ENCODE assay signal across 19 cellular contexts in the genomic region with DNA sequence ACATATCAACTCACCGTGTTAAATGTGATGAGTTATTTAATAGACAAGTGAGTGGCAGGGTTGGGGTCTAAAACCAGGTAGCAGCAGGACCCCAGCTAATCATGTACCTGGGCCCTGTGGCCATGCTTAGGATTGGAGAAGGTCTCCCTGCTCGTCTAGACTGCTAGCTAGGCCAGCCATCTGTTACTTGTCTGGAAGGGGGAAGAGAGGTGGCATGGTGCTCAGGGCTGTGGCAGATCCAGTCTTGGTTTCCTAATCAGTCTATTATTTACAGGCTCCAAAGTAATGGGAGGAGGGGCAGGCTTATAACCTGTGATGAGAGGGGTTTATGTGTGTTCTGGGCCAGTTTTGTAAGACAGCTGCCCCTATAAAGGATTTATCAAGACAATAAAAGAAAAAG.
DNase-seq lines count a peak whose midpoint lies in the region; ATAC-seq and TF ChIP-seq lines count a peak whose summit lies in the region.
"Had no signal": no experiment of that assay in that cellular context is flagged by ENCODE, and none has a peak within 500 bp of the region (broad histone marks: within the 10 kb centered on the region; RNA-seq: fewer than 3 reads in every experiment).

No MANE protein-coding gene starts in this region.

- H3K4me1 Mint-ChIP-seq in activated naive CD8-positive, alpha-beta T cell treated with anti-CD3 and anti-CD28 coated beads, Interleukin-2, amount 50 U/mL, for 24 hours, result no peaks in the 10 kb centered on the region
- no peaks in the 10 kb centered on the region for H3K4me1 Mint-ChIP-seq in activated naive CD8-positive, alpha-beta T cell treated with anti-CD3 and anti-CD28 coated beads for 36 hours
- no peaks in the 10 kb centered on the region for H3K4me1 Mint-ChIP-seq in natural killer cell treated with Interleukin-12 subunit alpha and Interleukin-12 subunit beta and Interleukin-15 and Interleukin-18, amount 100 ng/mL, for 72 hours (ENCODE audit: low read depth in 2 of 2)
- H3K4me1 Mint-ChIP-seq: B cell; CD14-positive monocyte; CD4-positive, alpha-beta memory T cell; CD4-positive, CD25-positive, alpha-beta regulatory T cell; CD8-positive, alpha-beta memory T cell had no signal

- no peaks in the 10 kb centered on the region for H3K9me3 ChIP-seq in ascending aorta
- H3K9me3 ChIP-seq: A549; BLaER1 treated with 17β-estradiol and CSF1 and Interleukin-3, amounts not matched to agents 10 nM and 100 nM had no signal

- H3K27me3 Mint-ChIP-seq in activated naive CD8-positive, alpha-beta T cell treated with anti-CD3 and anti-CD28 coated beads, Interleukin-2, amount 50 U/mL, for 24 hours, result no peaks in the 10 kb centered on the region
- H3K27me3 Mint-ChIP-seq in activated naive CD8-positive, alpha-beta T cell treated with anti-CD3 and anti-CD28 coated beads for 36 hours, result peaks cover 4% of the 10 kb centered on the region
- peaks cover 3 to 40% of the 10 kb centered on the region in 2 donors for H3K27me3 Mint-ChIP-seq in natural killer cell treated with Interleukin-12 subunit alpha and Interleukin-12 subunit beta and Interleukin-15 and Interleukin-18, amount 100 ng/mL, for 72 hours
- H3K27me3 Mint-ChIP-seq: B cell; CD4-positive, CD25-positive, alpha-beta regulatory T cell had no signal

- no peaks in the 10 kb centered on the region for H3K36me3 ChIP-seq in ascending aorta
- H3K36me3 ChIP-seq: BLaER1 treated with 17β-estradiol and CSF1 and Interleukin-3, amounts not matched to agents 10 nM and 100 nM had no signal

- TF ChIP-seq CTCF in VCaP (conservative IDR thresholded peaks at IDR 0.05), result no peak
- TF ChIP-seq CTCF in ascending aorta (IDR thresholded peaks at IDR 0.05), result no peak

- no peaks in the 10 kb centered on the region for H3K4me1 ChIP-seq in ascending aorta
- H3K4me1 ChIP-seq: A549 had no signal

- intact Hi-C loops in ascending aorta (cut with DNase I), result no loop called here

- H3K4me3 Mint-ChIP-seq in activated naive CD8-positive, alpha-beta T cell treated with anti-CD3 and anti-CD28 coated beads, Interleukin-2, amount 50 U/mL, for 24 hours, result no peak overlapping the region
- H3K4me3 Mint-ChIP-seq in activated naive CD8-positive, alpha-beta T cell treated with anti-CD3 and anti-CD28 coated beads for 36 hours, result no peak overlapping the region
- no peak overlapping the region for H3K4me3 Mint-ChIP-seq in natural killer cell treated with Interleukin-12 subunit alpha and Interleukin-12 subunit beta and Interleukin-15 and Interleukin-18, amount 100 ng/mL, for 72 hours
- H3K4me3 Mint-ChIP-seq: B cell; CD14-positive monocyte; CD4-positive, alpha-beta memory T cell; CD4-positive, CD25-positive, alpha-beta regulatory T cell; CD8-positive, alpha-beta memory T cell had no signal

- H3K9me3 Mint-ChIP-seq in activated naive CD8-positive, alpha-beta T cell treated with anti-CD3 and anti-CD28 coated beads, Interleukin-2, amount 50 U/mL, for 24 hours, result peaks cover 5% of the 10 kb centered on the region
- H3K9me3 Mint-ChIP-seq in activated naive CD8-positive, alpha-beta T cell treated with anti-CD3 and anti-CD28 coated beads for 36 hours, result no peaks in the 10 kb centered on the region
- peaks cover 18% of the 10 kb centered on the region for H3K9me3 Mint-ChIP-seq in natural killer cell treated with Interleukin-12 subunit alpha and Interleukin-12 subunit beta and Interleukin-15 and Interleukin-18, amount 100 ng/mL, for 72 hours

- H3K27ac Mint-ChIP-seq in activated naive CD8-positive, alpha-beta T cell treated with anti-CD3 and anti-CD28 coated beads, Interleukin-2, amount 50 U/mL, for 24 hours, result no peak overlapping the region
- H3K27ac Mint-ChIP-seq in activated naive CD8-positive, alpha-beta T cell treated with anti-CD3 and anti-CD28 coated beads for 36 hours, result no peak overlapping the region
- H3K27ac Mint-ChIP-seq in natural killer cell treated with Interleukin-12 subunit alpha and Interleukin-12 subunit beta and Interleukin-15 and Interleukin-18, amount 100 ng/mL, for 72 hours, result no peak overlapping the region
- H3K27ac Mint-ChIP-seq: B cell; CD14-positive monocyte; CD4-positive, alpha-beta memory T cell; CD4-positive, CD25-positive, alpha-beta regulatory T cell; CD8-positive, alpha-beta memory T cell had no signal

- peak overlapping the region; percentile 34; the same call in 1 of the 2 replicates for H3K27ac ChIP-seq in VCaP
- H3K27ac ChIP-seq in ascending aorta, result no peak overlapping the region
- H3K27ac ChIP-seq: 22Rv1; A549; BLaER1 treated with 17β-estradiol and CSF1 and Interleukin-3, amounts not matched to agents 10 nM and 100 nM had no signal

- no peaks in the 10 kb centered on the region for H3K36me3 Mint-ChIP-seq in activated naive CD8-positive, alpha-beta T cell treated with anti-CD3 and anti-CD28 coated beads, Interleukin-2, amount 50 U/mL, for 24 hours (ENCODE audit: low read depth)
- no peaks in the 10 kb centered on the region for H3K36me3 Mint-ChIP-seq in activated naive CD8-positive, alpha-beta T cell treated with anti-CD3 and anti-CD28 coated beads for 36 hours
- no peaks in the 10 kb centered on the region for H3K36me3 Mint-ChIP-seq in natural killer cell treated with Interleukin-12 subunit alpha and Interleukin-12 subunit beta and Interleukin-15 and Interleukin-18, amount 100 ng/mL, for 72 hours
- H3K36me3 Mint-ChIP-seq: CD14-positive monocyte; CD4-positive, alpha-beta memory T cell; CD4-positive, CD25-positive, alpha-beta regulatory T cell; CD8-positive, alpha-beta memory T cell had no signal

- peak; percentile 20 for ATAC-seq in activated naive CD8-positive, alpha-beta T cell treated with anti-CD3 and anti-CD28 coated beads, Interleukin-2, amount 50 U/mL, for 24 hours
- ATAC-seq in natural killer cell treated with Interleukin-12 subunit alpha and Interleukin-12 subunit beta and Interleukin-15 and Interleukin-18, amount 100 ng/mL, for 72 hours, result no peak
- ATAC-seq: A549 had no signal

- no peak overlapping the region for H3K4me3 ChIP-seq in ascending aorta
- H3K4me3 ChIP-seq: A549; BLaER1 treated with 17β-estradiol and CSF1 and Interleukin-3, amounts not matched to agents 10 nM and 100 nM had no signal

- no peak for DNase-seq in activated naive CD8-positive, alpha-beta T cell treated with anti-CD3 and anti-CD28 coated beads, Interleukin-2, amount 50 U/mL, for 24 hours
- DNase-seq in activated naive CD8-positive, alpha-beta T cell treated with anti-CD3 and anti-CD28 coated beads for 36 hours, result no peak
- DNase-seq in NCI-H82 (lab: John Stamatoyannopoulos, UW) (peak; percentile 94), SK-N-DZ (ENCODE audit: low spot score) (no peak), ascending aorta (ENCODE audit: low spot score in 2 of 2) (no peak)
- DNase-seq in natural killer cell treated with Interleukin-12 subunit alpha and Interleukin-12 subunit beta and Interleukin-15 and Interleukin-18, amount 100 ng/mL, for 72 hours (ENCODE audit: low spot score), result no peak
- DNase-seq: AML-193; CD4-positive, alpha-beta memory T cell; CD4-positive, CD25-positive, alpha-beta regulatory T cell; CD8-positive, alpha-beta memory T cell; COR-L47; DMS79 treated with DMSO at 0.1 percent for 48 hours; GF-D8 had no signal

- no peaks in the 10 kb centered on the region for H3K27me3 ChIP-seq in ascending aorta
- H3K27me3 ChIP-seq: BLaER1 treated with 17β-estradiol and CSF1 and Interleukin-3, amounts not matched to agents 10 nM and 100 nM had no signal
